Comparison of ENCODE assay signal across 26 cellular contexts in genomic region chr12:94039914-94040313, GRCh38.
DNase-seq lines count a peak whose midpoint lies in the region; ATAC-seq and TF ChIP-seq lines count a peak whose summit lies in the region.
"Had no signal": no experiment of that assay in that cellular context is flagged by ENCODE, and none has a peak within 500 bp of the region (broad histone marks: within the 10 kb centered on the region; RNA-seq: fewer than 3 reads in every experiment).

No MANE protein-coding gene starts in this region.

- H3K27me3 Mint-ChIP-seq in CD14-positive monocyte (ENCODE audit: low read depth in 3 of 3): peaks cover 0 to 3% (median 2%) of the 10 kb centered on the region in 3 donors
- no peaks in the 10 kb centered on the region for H3K27me3 Mint-ChIP-seq in CD4-positive, alpha-beta T cell

- TF ChIP-seq CTCF in CD14-positive monocyte (IDR thresholded peaks at IDR 0.05) (no peak), GM20000 (IDR thresholded peaks at IDR 0.05; ENCODE audit: extremely low read depth, missing control alignments) (no peak)
- TF ChIP-seq CTCF in CD4-positive, alpha-beta T cell (IDR thresholded peaks at IDR 0.05): no peak

- CTCF ChIA-PET in CD4-positive, alpha-beta T cell (lab: Charles Lee): interaction anchor here (0.7 kb wide), 1 partner anchor 948 kb away, joined by 3 read pairs; no protein-coding TSS in a partner anchor

- H3K4me3 ChIP-seq in right cardiac atrium (ENCODE audit: low read length): no peak overlapping the region
- H3K4me3 ChIP-seq: psoas muscle, smooth muscle cell, thyroid gland had no signal

- intact Hi-C loops in CD14-positive monocyte (cut with micrococcal nuclease) (no loop called here), right cardiac atrium (cut with DNase I) (no loop called here)
- intact Hi-C loops in CD4-positive, alpha-beta T cell (cut with DNase I, micrococcal nuclease): no loop called here

- WGBS in right cardiac atrium: 64% methylated on average over 5 of the region's 5 CpGs

- peak overlapping the region in 3 of 7 donors; percentile 3 to 81 (median 62) for H3K27ac Mint-ChIP-seq in CD14-positive monocyte
- H3K27ac Mint-ChIP-seq in CD4-positive, alpha-beta T cell: no peak overlapping the region
- H3K27ac Mint-ChIP-seq: T-helper 1 cell treated with Interleukin-12 subunit alpha and Interleukin-12 subunit beta and Interleukin-4 antibody, amounts not matched to agents 30 μg/mL and 1 μg/mL, for 36 hours had no signal

- H3K36me3 Mint-ChIP-seq in CD14-positive monocyte: no peaks in the 10 kb centered on the region
- peaks cover 4% of the 10 kb centered on the region for H3K36me3 Mint-ChIP-seq in CD4-positive, alpha-beta T cell (ENCODE audit: low read depth)

- H3K9me3 ChIP-seq in right cardiac atrium (ENCODE audit: control insufficient read depth, low read length): no peaks in the 10 kb centered on the region
- peaks cover 11% of the 10 kb centered on the region for H3K9me3 ChIP-seq in CD4-positive, alpha-beta T cell (ENCODE audit: control insufficient read depth, low read length)
- H3K9me3 ChIP-seq: thyroid gland had no signal

- peak overlapping the region; percentile 24 to 59 for H3K4me3 Mint-ChIP-seq in CD14-positive monocyte
- no peak overlapping the region for H3K4me3 Mint-ChIP-seq in CD4-positive, alpha-beta T cell
- H3K4me3 Mint-ChIP-seq: central memory CD8-positive, alpha-beta T cell; T-helper 1 cell treated with Interleukin-12 subunit alpha and Interleukin-12 subunit beta and Interleukin-4 antibody, amounts not matched to agents 30 μg/mL and 1 μg/mL, for 36 hours had no signal

- POLR2A ChIA-PET in CD4-positive, alpha-beta T cell (lab: Charles Lee): no interaction called here

- H3K4me1 Mint-ChIP-seq in CD14-positive monocyte: peaks cover 43% of the 10 kb centered on the region
- no peaks in the 10 kb centered on the region for H3K4me1 Mint-ChIP-seq in CD4-positive, alpha-beta T cell (ENCODE audit: low read depth)
- H3K4me1 Mint-ChIP-seq: central memory CD8-positive, alpha-beta T cell had no signal

- H3K27ac ChIP-seq in right cardiac atrium (ENCODE audit: low read length): no peak overlapping the region
- H3K27ac ChIP-seq in CD4-positive, alpha-beta T cell (ENCODE audit: low read depth, low read length): no peak overlapping the region
- H3K27ac ChIP-seq: psoas muscle, thyroid gland, WERI-Rb-1 had no signal

- H3K4me1 ChIP-seq in right cardiac atrium (ENCODE audit: control insufficient read depth, insufficient read depth, low read length): no peaks in the 10 kb centered on the region
- H3K4me1 ChIP-seq: psoas muscle, thyroid gland had no signal

- H3K27me3 ChIP-seq in right cardiac atrium (ENCODE audit: control insufficient read depth, insufficient read depth): no peaks in the 10 kb centered on the region
- no peaks in the 10 kb centered on the region for H3K27me3 ChIP-seq in CD4-positive, alpha-beta T cell (ENCODE audit: control insufficient read depth, insufficient read depth, low read length)
- H3K27me3 ChIP-seq: thyroid gland had no signal

- H3K9me3 Mint-ChIP-seq in CD14-positive monocyte: peaks cover 0 to 11% (median 4%) of the 10 kb centered on the region in 7 donors
- H3K9me3 Mint-ChIP-seq in CD4-positive, alpha-beta T cell: peaks cover 5% of the 10 kb centered on the region

- no peak for DNase-seq in CD14-positive monocyte (ENCODE audit: low spot score)
- peak; percentile 88 for DNase-seq in NOMO-1 treated with DMSO at 0.1 percent for 48 hours (lab: John Stamatoyannopoulos, UW; ENCODE audit: unreplicated experiment)
- peak; percentile 84 for DNase-seq in fibroblast of gingiva (ENCODE audit: low read depth)
- peak in 2 of 3 donors; percentile 20 to 43 for DNase-seq in right cardiac atrium
- no peak for DNase-seq in GM20000 (ENCODE audit: low spot score)
- no peak for DNase-seq in CD4-positive, alpha-beta T cell
- DNase-seq: activated CD4-positive, alpha-beta T cell treated with anti-CD3 and anti-CD28 coated beads, Interleukin-2, amount 50 U/mL, for 48 hours; activated naive CD4-positive, alpha-beta T cell; amygdala; COR-L47; DND-41; effector CD8-positive, alpha-beta T cell; NCI-H69; psoas muscle; SIG-M5; stimulated activated CD4-positive, alpha-beta T cell treated with anti-CD3 and anti-CD28 coated beads, Interleukin-2, amount 100 ng/mL, for 48 hours; stimulated activated naive CD8-positive, alpha-beta T cell treated with anti-CD3 and anti-CD28 coated beads, Interleukin-15, Interleukin-2, amounts not matched to agents 100 U/mL and 50 U/mL, for 24 hours; thyroid gland; WERI-Rb-1 had no signal

- peak; percentile 47 to 73 for ATAC-seq in right cardiac atrium
- no peak for ATAC-seq in HG02588 (IDR thresholded peaks at IDR 0.05; ENCODE audit: unreplicated experiment)
- ATAC-seq in HG02759 (IDR thresholded peaks at IDR 0.05; ENCODE audit: unreplicated experiment): no peak
- ATAC-seq in CD4-positive, alpha-beta T cell (ENCODE audit: poor library complexity): no peak
- ATAC-seq: esophagus mucosa; HepG2; stimulated activated naive CD8-positive, alpha-beta T cell treated with anti-CD3 and anti-CD28 coated beads, Interleukin-15, Interleukin-2, amounts not matched to agents 100 U/mL and 50 U/mL, for 24 hours had no signal

Comparison
In these comparisons a context has a peak if more than half of its experiments do, and no peak if none do; other contexts are left out.
1. DNase-seq: peak in NOMO-1 treated with DMSO at 0.1 percent for 48 hours (single experiment), fibroblast of gingiva (single experiment) and right cardiac atrium (2 of 3); none in CD14-positive monocyte (single experiment), GM20000 (single experiment) and CD4-positive, alpha-beta T cell (0 of 10).
2. ATAC-seq: peak in right cardiac atrium (2 of 2); none in HG02588 (single experiment), HG02759 (single experiment) and CD4-positive, alpha-beta T cell (single experiment).